ENCODE assay signal across 2 cellular contexts in the genomic region with DNA sequence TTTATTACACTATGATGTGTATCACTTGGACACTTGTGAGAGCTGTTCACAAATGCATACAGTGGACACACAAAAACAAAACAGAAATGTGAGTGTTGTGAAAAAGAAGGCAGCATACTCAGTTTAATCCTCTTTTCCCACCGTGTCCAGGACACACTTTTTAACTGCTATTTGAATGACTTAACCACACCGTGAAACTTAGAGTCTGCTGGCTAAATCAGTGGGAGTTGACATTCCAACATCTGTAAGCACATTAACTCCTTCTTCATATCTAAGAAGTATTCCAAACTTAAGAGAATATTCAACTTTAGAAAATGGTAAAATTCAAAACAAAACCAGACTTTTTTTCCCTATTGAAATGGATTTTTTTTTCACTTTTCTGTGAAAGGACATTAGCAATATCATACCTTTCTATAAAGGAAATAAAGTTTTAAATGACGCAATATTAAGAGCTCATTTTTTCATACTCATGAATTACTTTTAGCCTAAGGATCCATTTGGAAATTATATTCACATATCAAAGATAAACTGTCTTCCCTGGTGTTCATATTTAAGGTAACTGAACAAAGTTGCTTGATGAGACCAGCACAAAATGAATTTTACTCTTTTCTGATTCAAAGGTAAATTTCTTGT.
TF ChIP-seq lines count a peak whose summit lies in the region.

No MANE protein-coding gene starts in this region.

TF ChIP-seq in A549, 52 proteins besides CTCF, POLR2A, EP300 and RAD21:
- no peak for TF ChIP-seq PHF8 (IDR thresholded peaks at IDR 0.05; ENCODE audit: borderline replicate concordance, low read depth)
- TF ChIP-seq MAFK (IDR thresholded peaks at IDR 0.05; ENCODE audit: partially characterized antibody): no peak
- no peak for TF ChIP-seq RNF2 (IDR thresholded peaks at IDR 0.05; ENCODE audit: borderline replicate concordance, low read depth)
- no peak for TF ChIP-seq MAZ (IDR thresholded peaks at IDR 0.05; ENCODE audit: borderline replicate concordance, low read depth, low read length)
- TF ChIP-seq FOXS1 (CRISPR knock-in tag; IDR thresholded peaks at IDR 0.05): no peak
- no peak for TF ChIP-seq JUNB (IDR thresholded peaks at IDR 0.05)
- TF ChIP-seq CEBPB (IDR thresholded peaks at IDR 0.05): no peak
- TF ChIP-seq RCOR1 (IDR thresholded peaks at IDR 0.05; ENCODE audit: low read depth, low read length): no peak
- TF ChIP-seq SREBF2 (IDR thresholded peaks at IDR 0.05): no peak
- TF ChIP-seq CBX2 (IDR thresholded peaks at IDR 0.05; ENCODE audit: borderline replicate concordance, low read depth): no peak
- no peak for TF ChIP-seq JUN (IDR thresholded peaks at IDR 0.05)
- no peak for TF ChIP-seq EHMT2 (IDR thresholded peaks at IDR 0.05; ENCODE audit: low read depth)
- TF ChIP-seq EHF (CRISPR knock-in tag; IDR thresholded peaks at IDR 0.05): no peak

TF ChIP-seq in IMR-90, 13 proteins besides CTCF, POLR2A, EP300 and RAD21:
- TF ChIP-seq RCOR1 (IDR thresholded peaks at IDR 0.05; ENCODE audit: insufficient replicate concordance, low read length) (no peak), CEBPB (IDR thresholded peaks at IDR 0.05; ENCODE audit: low read depth, low read length) (peak; percentile 55)
